In the genomic region with DNA sequence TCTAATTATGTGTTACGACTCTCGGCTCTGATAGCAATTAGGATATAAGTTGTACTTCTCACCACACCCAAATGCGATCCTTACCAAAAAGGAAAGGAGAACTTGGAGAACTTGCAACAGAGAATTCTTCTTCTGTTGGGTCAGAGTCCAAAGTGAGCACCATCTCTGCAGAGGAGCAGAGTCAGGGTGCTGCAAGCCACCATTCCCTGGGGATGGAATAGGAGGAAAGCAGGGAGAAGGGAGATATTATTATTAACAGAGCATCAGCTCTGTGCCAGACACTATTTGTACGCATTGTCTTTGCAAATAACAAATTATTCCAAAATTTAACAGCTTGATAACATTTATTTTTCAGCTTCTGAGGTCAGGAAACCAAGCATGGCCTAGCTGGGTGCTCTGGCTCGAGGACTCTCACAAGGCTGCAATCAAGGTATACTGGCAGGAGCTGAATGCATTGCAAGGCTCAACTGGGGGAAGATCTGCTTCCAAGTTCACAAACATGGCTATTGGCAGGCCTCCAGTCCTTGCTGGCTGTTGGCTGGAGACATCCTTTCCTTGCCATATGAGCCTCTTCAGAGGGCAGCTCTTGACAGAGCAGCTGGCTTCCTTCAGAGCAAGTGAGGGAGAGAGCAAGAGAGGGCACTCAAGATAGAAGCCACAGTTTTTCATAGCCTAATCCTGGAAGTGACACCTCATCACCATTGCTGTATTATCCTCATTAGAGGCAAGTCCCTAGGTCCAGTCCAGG, we compare ENCODE assay signal across 11 cellular contexts.
DNase-seq lines count a peak whose midpoint lies in the region; ATAC-seq and TF ChIP-seq lines count a peak whose summit lies in the region.
"Had no signal": no experiment of that assay in that cellular context is flagged by ENCODE, and none has a peak within 500 bp of the region (broad histone marks: within the 10 kb centered on the region; RNA-seq: fewer than 3 reads in every experiment).

No MANE protein-coding gene starts in this region.

- no peaks in the 10 kb centered on the region for H3K27me3 ChIP-seq in A673 (replicated peaks; ENCODE audit: insufficient read depth, low read depth, low read length, poor library complexity)

- intact Hi-C loops in A673 (cut with micrococcal nuclease; ENCODE audit: unreplicated experiment), result no loop called here

- peak overlapping the region; percentile 89 for H3K27ac Mint-ChIP-seq in nephron progenitor cell
- H3K27ac Mint-ChIP-seq in activated CD8-positive, alpha-beta T cell treated with anti-CD3 and anti-CD28 coated beads, Interleukin-2, amount 10 ng/mL, durations not matched to agents 7 days and 5 days, result no peak overlapping the region

- BruUV-seq in A673 (replicated peaks; lab: Mats Ljungman, UMichigan), result no TSS peak

- peaks cover 14% of the 10 kb centered on the region for H3K4me1 ChIP-seq in A673 (ENCODE audit: insufficient read depth, low read length, poor library complexity, severe bottlenecking)

- peaks cover 7% of the 10 kb centered on the region for H3K27me3 Mint-ChIP-seq in nephron progenitor cell (ENCODE audit: low read depth, poor library complexity)
- H3K27me3 Mint-ChIP-seq in activated CD8-positive, alpha-beta T cell treated with anti-CD3 and anti-CD28 coated beads, Interleukin-2, amount 10 ng/mL, durations not matched to agents 7 days and 5 days (ENCODE audit: low read depth), result peaks cover 2% of the 10 kb centered on the region

- peak; percentile 34 for DNase-seq in A673 (ENCODE audit: low spot score)
- peak; percentile 24 for DNase-seq in NCI-H2029 treated with DMSO at 0.1 percent for 48 hours (lab: John Stamatoyannopoulos, UW)
- peak; percentile 63 for DNase-seq in fibroblast of the conjunctiva (ENCODE audit: low read depth)
- no peak for DNase-seq in nephron progenitor cell
- DNase-seq in activated CD4-positive, CD25-positive, alpha-beta regulatory T cell (lab: John Stamatoyannopoulos, UW), result no peak
- no peak for DNase-seq in activated CD8-positive, alpha-beta T cell treated with anti-CD3 and anti-CD28 coated beads, Interleukin-2, amount 10 ng/mL, durations not matched to agents 7 days and 5 days
- DNase-seq: cortex of kidney; KBM-7; stimulated activated CD8-positive, alpha-beta memory T cell treated with anti-CD3 and anti-CD28 coated beads, Interleukin-4, amount 100 ng/mL, for 48 hours had no signal

- CTCF ChIA-PET in A673 (lab: Charles Lee), result no interaction called here
- CTCF ChIA-PET in activated CD8-positive, alpha-beta T cell treated with anti-CD3 and anti-CD28 coated beads, Interleukin-2, amount 10 ng/mL, durations not matched to agents 7 days and 5 days (lab: Charles Lee), result no interaction called here

- no peaks in the 10 kb centered on the region for H3K36me3 ChIP-seq in A673 (ENCODE audit: insufficient read depth, low read length, poor library complexity, severe bottlenecking)

- H3K27ac ChIP-seq in A673 (ENCODE audit: low read depth, low read length, poor library complexity, severe bottlenecking), result no peak overlapping the region

- H3K4me3 ChIP-seq in A673 (ENCODE audit: low read depth, low read length, poor library complexity, severe bottlenecking), result no peak overlapping the region

- POLR2A ChIA-PET in A673 (lab: Charles Lee; ENCODE audit: low non-redundant PET), result no interaction called here
- POLR2A ChIA-PET in activated CD8-positive, alpha-beta T cell treated with anti-CD3 and anti-CD28 coated beads, Interleukin-2, amount 10 ng/mL, durations not matched to agents 7 days and 5 days (lab: Charles Lee), result no interaction called here

- ATAC-seq in HG03378 (IDR thresholded peaks at IDR 0.05; ENCODE audit: unreplicated experiment), result no peak
- ATAC-seq in HG02981 (IDR thresholded peaks at IDR 0.05; ENCODE audit: unreplicated experiment), result no peak
- no peak for ATAC-seq in activated CD8-positive, alpha-beta T cell treated with anti-CD3 and anti-CD28 coated beads, Interleukin-2, amount 10 ng/mL, durations not matched to agents 7 days and 5 days

- no peaks in the 10 kb centered on the region for H3K9me3 ChIP-seq in A673 (ENCODE audit: low read depth, low read length, poor library complexity, severe bottlenecking)

- H3K9me3 Mint-ChIP-seq in nephron progenitor cell, result peaks cover 27% of the 10 kb centered on the region
- no peaks in the 10 kb centered on the region for H3K9me3 Mint-ChIP-seq in activated CD8-positive, alpha-beta T cell treated with anti-CD3 and anti-CD28 coated beads, Interleukin-2, amount 10 ng/mL, durations not matched to agents 7 days and 5 days (ENCODE audit: insufficient read depth)

- peak overlapping the region; percentile 5 for H3K4me3 Mint-ChIP-seq in nephron progenitor cell
- no peak overlapping the region for H3K4me3 Mint-ChIP-seq in activated CD8-positive, alpha-beta T cell treated with anti-CD3 and anti-CD28 coated beads, Interleukin-2, amount 10 ng/mL, durations not matched to agents 7 days and 5 days

- peaks cover 13% of the 10 kb centered on the region for H3K36me3 Mint-ChIP-seq in nephron progenitor cell (ENCODE audit: low read depth)
- H3K36me3 Mint-ChIP-seq in activated CD8-positive, alpha-beta T cell treated with anti-CD3 and anti-CD28 coated beads, Interleukin-2, amount 10 ng/mL, durations not matched to agents 7 days and 5 days (ENCODE audit: low read depth), result no peaks in the 10 kb centered on the region

- TF ChIP-seq CTCF in A673 (conservative IDR thresholded peaks at IDR 0.05; ENCODE audit: low read depth, low read length), result no peak
- TF ChIP-seq CTCF in nephron progenitor cell (IDR thresholded peaks at IDR 0.05), result no peak

- peaks cover 18% of the 10 kb centered on the region for H3K4me1 Mint-ChIP-seq in nephron progenitor cell
- no peaks in the 10 kb centered on the region for H3K4me1 Mint-ChIP-seq in activated CD8-positive, alpha-beta T cell treated with anti-CD3 and anti-CD28 coated beads, Interleukin-2, amount 10 ng/mL, durations not matched to agents 7 days and 5 days (ENCODE audit: low read depth)

Comparison
In these comparisons a context has a peak if more than half of its experiments do, and no peak if none do; other contexts are left out.
1. DNase-seq: peak in A673 (single experiment), NCI-H2029 treated with DMSO at 0.1 percent for 48 hours (single experiment) and fibroblast of the conjunctiva (single experiment); none in nephron progenitor cell (single experiment), activated CD4-positive, CD25-positive, alpha-beta regulatory T cell (0 of 4) and activated CD8-positive, alpha-beta T cell treated with anti-CD3 and anti-CD28 coated beads, Interleukin-2, amount 10 ng/mL, durations not matched to agents 7 days and 5 days (single experiment).